ENCODE assay signal across 32 cellular contexts in genomic region chr3:28212681-28213080, GRCh38.
"Had no signal": no experiment of that assay in that cellular context is flagged by ENCODE, and none has a peak within 500 bp of the region (broad histone marks: within the 10 kb centered on the region; RNA-seq: fewer than 3 reads in every experiment).

No MANE protein-coding gene starts in this region.

- H3K36me3 ChIP-seq: adrenal gland, brain microvascular endothelial cell, breast epithelium had no signal

- H3K4me3 ChIP-seq: adrenal gland, body of pancreas, breast epithelium had no signal

- DNase-seq: activated B cell treated with CpG ODN at 0.5 μM for 24 hours; activated CD4-positive, alpha-beta memory T cell treated with anti-CD3 and anti-CD28 coated beads for 36 hours; activated CD4-positive, alpha-beta T cell treated with anti-CD3 and anti-CD28 coated beads for 4 hours; activated CD4-positive, alpha-beta T cell treated with anti-CD3 and anti-CD28 coated beads, Interleukin-2, amount 10 ng/mL, durations not matched to agents 24 days and 14 days; activated CD4-positive, alpha-beta T cell treated with anti-CD3 and anti-CD28 coated beads, Interleukin-2, amount 50 U/mL, for 1 hour; activated CD4-positive, alpha-beta T cell treated with anti-CD3 and anti-CD28 coated beads, Interleukin-2, amount 50 U/mL, for 4 hours; activated CD4-positive, CD25-positive, alpha-beta regulatory T cell treated with anti-CD3 and anti-CD28 coated beads, Interleukin-2, amount 50 U/mL, for 72 hours; activated CD8-positive, alpha-beta memory T cell treated with anti-CD3 and anti-CD28 coated beads, Interleukin-2, amount 50 U/mL, for 4 hours; activated CD8-positive, alpha-beta T cell treated with anti-CD3 and anti-CD28 coated beads for 36 hours; activated effector memory CD4-positive, alpha-beta T cell treated with anti-CD3 and anti-CD28 coated beads, Interleukin-2, amount 50 U/mL, for 16 hours; activated gamma-delta T cell treated with Interleukin-2 at 50 U/mL for 16 hours; activated naive CD4-positive, alpha-beta T cell; activated naive CD4-positive, alpha-beta T cell treated with anti-CD3 and anti-CD28 coated beads for 36 hours; activated naive CD4-positive, alpha-beta T cell treated with anti-CD3 and anti-CD28 coated beads, Interleukin-2, amount 50 U/mL, for 16 hours; activated naive CD8-positive, alpha-beta T cell treated with anti-CD3 and anti-CD28 coated beads for 36 hours; activated T-cell treated with anti-CD3 and anti-CD28 coated beads for 4 hours; activated T-cell treated with anti-CD3 and anti-CD28 coated beads, Interleukin-2, amount 50 U/mL, for 1 hour; activated T-cell treated with anti-CD3 and anti-CD28 coated beads, Interleukin-2, amount 50 U/mL, for 4 hours; adrenal gland; amniotic stem cell; aorta; body of pancreas; brain microvascular endothelial cell; central memory CD4-positive, alpha-beta T cell; T-helper 1 cell; T-helper 9 cell had no signal

- FAIRE-seq: astrocyte, TTC549 had no signal

- H3K27me3 ChIP-seq: adrenal gland, body of pancreas, brain microvascular endothelial cell, breast epithelium had no signal

- H3K27ac ChIP-seq: adrenal gland, body of pancreas, brain microvascular endothelial cell, breast epithelium, VCaP had no signal

- ATAC-seq: activated CD8-positive, alpha-beta T cell treated with anti-CD3 and anti-CD28 coated beads for 36 hours; activated naive CD4-positive, alpha-beta T cell treated with anti-CD3 and anti-CD28 coated beads, Interleukin-2, amount 50 U/mL, for 72 hours; activated T-cell treated with anti-CD3 and anti-CD28 coated beads, Interleukin-2, amount 50 U/mL, for 4 hours; activated T-helper 17 cell treated with anti-CD3 and anti-CD28 coated beads, Interleukin-2, amount 50 U/mL, for 72 hours; body of pancreas had no signal

- H3K4me1 ChIP-seq: adrenal gland, body of pancreas, breast epithelium had no signal
